In genomic region chr2:241649414-241649813, GRCh38 we compare ENCODE assay signal across 19 cellular contexts. TPM values are rescaled to one million over a fixed set of nuclear protein-coding genes. Genes with fewer than 3 reads are reported as not detected.
DNase-seq lines count a peak whose midpoint lies in the region; ATAC-seq and TF ChIP-seq lines count a peak whose summit lies in the region.
"Had no signal": no experiment of that assay in that cellular context is flagged by ENCODE, and none has a peak within 500 bp of the region (broad histone marks: within the 10 kb centered on the region; RNA-seq: fewer than 3 reads in every experiment).

No MANE protein-coding gene starts in this region.

- CTCF ChIA-PET in activated CD4-positive, alpha-beta memory T cell treated with anti-CD3 and anti-CD28 coated beads for 36 hours (lab: Charles Lee) = interaction anchor here (1.5 kb wide), 1 partner anchor 10 kb away, joined by 3 read pairs; no protein-coding TSS in a partner anchor

- DNase-seq in Right ventricle myocardium superior (peak; percentile 67), right atrium auricular region (ENCODE audit: low spot score) (no peak), mucosa of descending colon (no peak), globus pallidus (ENCODE audit: low spot score) (no peak), NCI-H2227 treated with DMSO at 0.1 percent for 48 hours (lab: John Stamatoyannopoulos, UW) (no peak)
- DNase-seq in activated CD4-positive, alpha-beta memory T cell treated with anti-CD3 and anti-CD28 coated beads for 36 hours = no peak
- DNase-seq: activated T-cell treated with anti-CD3 and anti-CD28 coated beads, Interleukin-2, amount 50 U/mL, for 4 hours; aorta; C1 segment of cervical spinal cord; islet precursor cell; NCI-H1092 treated with DMSO at 0.1 percent for 48 hours; NCI-H2029 treated with DMSO at 0.1 percent for 48 hours; T1000; upper lobe of left lung had no signal

- H3K4me3 Mint-ChIP-seq in brain = peak overlapping the region in 2 of 5 experiments; percentile 16 to 61
- no peak overlapping the region for H3K4me3 Mint-ChIP-seq in activated CD4-positive, alpha-beta memory T cell treated with anti-CD3 and anti-CD28 coated beads for 36 hours
- H3K4me3 Mint-ChIP-seq: activated naive CD4-positive, alpha-beta T cell treated with anti-CD3 and anti-CD28 coated beads, Interleukin-2, amount 50 U/mL, for 24 hours; activated T-cell treated with anti-CD3 and anti-CD28 coated beads, Interleukin-2, amount 50 U/mL, for 4 hours; central memory CD8-positive, alpha-beta T cell had no signal

- no peaks in the 10 kb centered on the region for H3K27me3 ChIP-seq in right atrium auricular region
- H3K27me3 ChIP-seq: upper lobe of left lung had no signal

- TF ChIP-seq CTCF in right atrium auricular region (IDR thresholded peaks at IDR 0.05) (no peak), brain (conservative IDR thresholded peaks at IDR 0.05) (no peak), mucosa of descending colon (IDR thresholded peaks at IDR 0.05) (no peak)

- H3K4me1 Mint-ChIP-seq in brain = peaks cover 28% of the 10 kb centered on the region
- peaks cover 4% of the 10 kb centered on the region for H3K4me1 Mint-ChIP-seq in activated CD4-positive, alpha-beta memory T cell treated with anti-CD3 and anti-CD28 coated beads for 36 hours (ENCODE audit: low read depth)

- H3K36me3 Mint-ChIP-seq in brain = peaks cover 24% of the 10 kb centered on the region
- H3K36me3 Mint-ChIP-seq in activated CD4-positive, alpha-beta memory T cell treated with anti-CD3 and anti-CD28 coated beads for 36 hours = peaks cover 10% of the 10 kb centered on the region

- H3K9me3 ChIP-seq in right atrium auricular region = no peaks in the 10 kb centered on the region
- H3K9me3 ChIP-seq in mucosa of descending colon = no peaks in the 10 kb centered on the region
- H3K9me3 ChIP-seq: upper lobe of left lung had no signal

- intact Hi-C loops in Right ventricle myocardium superior (cut with DNase I) = no loop called here
- intact Hi-C loops in mucosa of descending colon (cut with DNase I, micrococcal nuclease) = no loop called here
- intact Hi-C loops in activated CD4-positive, alpha-beta memory T cell treated with anti-CD3 and anti-CD28 coated beads for 36 hours (cut with micrococcal nuclease) = no loop called here

- H3K4me3 ChIP-seq in right atrium auricular region (no peak overlapping the region), mucosa of descending colon (no peak overlapping the region)
- H3K4me3 ChIP-seq: upper lobe of left lung had no signal

- H3K27ac Mint-ChIP-seq in brain = peak overlapping the region; percentile 4 to 85 (median 38)
- no peak overlapping the region for H3K27ac Mint-ChIP-seq in activated CD4-positive, alpha-beta memory T cell treated with anti-CD3 and anti-CD28 coated beads for 36 hours
- H3K27ac Mint-ChIP-seq: activated naive CD4-positive, alpha-beta T cell treated with anti-CD3 and anti-CD28 coated beads, Interleukin-2, amount 50 U/mL, for 24 hours had no signal

- H3K27me3 Mint-ChIP-seq in brain = no peaks in the 10 kb centered on the region
- no peaks in the 10 kb centered on the region for H3K27me3 Mint-ChIP-seq in activated CD4-positive, alpha-beta memory T cell treated with anti-CD3 and anti-CD28 coated beads for 36 hours
- H3K27me3 Mint-ChIP-seq: activated naive CD4-positive, alpha-beta T cell treated with anti-CD3 and anti-CD28 coated beads, Interleukin-2, amount 50 U/mL, for 24 hours; central memory CD8-positive, alpha-beta T cell had no signal

- H3K4me1 ChIP-seq in right atrium auricular region (peaks cover 4 to 38% of the 10 kb centered on the region in 2 donors), mucosa of descending colon (ENCODE audit: low read depth) (peaks cover 27% of the 10 kb centered on the region)

- H3K36me3 ChIP-seq in right atrium auricular region (peaks cover 28% of the 10 kb centered on the region), mucosa of descending colon (ENCODE audit: low read depth) (no peaks in the 10 kb centered on the region)

- ATAC-seq in Right ventricle myocardium superior (ENCODE audit: poor library complexity) (peak; percentile 72), mucosa of descending colon (peak; percentile 6), GM19395 (IDR thresholded peaks at IDR 0.05; ENCODE audit: unreplicated experiment) (no peak)
- ATAC-seq: activated CD4-positive, CD25-positive, alpha-beta regulatory T cell treated with anti-CD3 and anti-CD28 coated beads, Interleukin-2, amount 50 U/mL, for 24 hours; activated T-cell treated with anti-CD3 and anti-CD28 coated beads, Interleukin-2, amount 50 U/mL, for 4 hours had no signal

- no peak overlapping the region for H3K27ac ChIP-seq in right atrium auricular region
- H3K27ac ChIP-seq: upper lobe of left lung had no signal

- H3K9me3 Mint-ChIP-seq in brain = no peaks in the 10 kb centered on the region
- H3K9me3 Mint-ChIP-seq in activated CD4-positive, alpha-beta memory T cell treated with anti-CD3 and anti-CD28 coated beads for 36 hours = no peaks in the 10 kb centered on the region
- H3K9me3 Mint-ChIP-seq: activated naive CD4-positive, alpha-beta T cell treated with anti-CD3 and anti-CD28 coated beads, Interleukin-2, amount 50 U/mL, for 24 hours; activated T-cell treated with anti-CD3 and anti-CD28 coated beads, Interleukin-2, amount 50 U/mL, for 4 hours; central memory CD8-positive, alpha-beta T cell had no signal

- POLR2A ChIA-PET in activated CD4-positive, alpha-beta memory T cell treated with anti-CD3 and anti-CD28 coated beads for 36 hours (lab: Charles Lee) = no interaction called here

RNA-seq across cellular contexts. Expression of gene ATG4B, which starts 11.9 kb away (rescaled TPM):
- total RNA-seq in Right ventricle myocardium superior (41.3 TPM), right atrium auricular region (10 to 100 TPM; 47.8 to 53.0 TPM), mucosa of descending colon (100 to 1,000 TPM in 1 of 3 donors, 10 to 100 TPM in 2; 87.9 to 154 (median 94.6) TPM)
- polyA plus RNA-seq in brain (ENCODE audit: insufficient read depth, low read depth, low replicate concordance) = 42.6 TPM
- total RNA-seq in activated CD4-positive, alpha-beta memory T cell treated with anti-CD3 and anti-CD28 coated beads for 36 hours = 10 to 100 TPM; 85.0 to 85.9 TPM

RNA-seq across cellular contexts. Expression of gene THAP4, which starts 12.5 kb away (rescaled TPM):
- total RNA-seq in Right ventricle myocardium superior (82.9 TPM), right atrium auricular region (10 to 100 TPM; 76.8 to 94.7 TPM), mucosa of descending colon (10 to 100 TPM; 67.3 to 86.2 (median 68.8) TPM)
- 109 TPM for polyA plus RNA-seq in brain (ENCODE audit: insufficient read depth, low read depth, low replicate concordance)
- 10 to 100 TPM; 43.7 to 44.5 TPM for total RNA-seq in activated CD4-positive, alpha-beta memory T cell treated with anti-CD3 and anti-CD28 coated beads for 36 hours

RNA-seq across cellular contexts. Expression of gene DTYMK, which starts 37.2 kb away (rescaled TPM):
- 9.4 TPM for total RNA-seq in Right ventricle myocardium superior
- 1 to 10 TPM; 6.4 to 6.6 TPM for total RNA-seq in right atrium auricular region
- 61.0 TPM for polyA plus RNA-seq in brain (ENCODE audit: insufficient read depth, low read depth, low replicate concordance)
- total RNA-seq in mucosa of descending colon = 10 to 100 TPM; 17.9 to 31.0 (median 19.7) TPM
- total RNA-seq in activated CD4-positive, alpha-beta memory T cell treated with anti-CD3 and anti-CD28 coated beads for 36 hours = 10 to 100 TPM; 85.9 to 88.7 TPM

RNA-seq across cellular contexts. Expression of gene ING5, which starts 52.4 kb away (rescaled TPM):
- total RNA-seq in Right ventricle myocardium superior = 18.0 TPM
- total RNA-seq in right atrium auricular region = 10 to 100 TPM; 21.9 to 32.7 TPM
- 26.1 TPM for polyA plus RNA-seq in brain (ENCODE audit: insufficient read depth, low read depth, low replicate concordance)
- total RNA-seq in mucosa of descending colon = 10 to 100 TPM; 24.6 to 52.3 (median 35.1) TPM
- 10 to 100 TPM; 35.7 to 36.6 TPM for total RNA-seq in activated CD4-positive, alpha-beta memory T cell treated with anti-CD3 and anti-CD28 coated beads for 36 hours
